8 cellular contexts compared by ENCODE assay signal in genomic region chr16:31071861-31072260, GRCh38. TPM values are rescaled to one million over a fixed set of nuclear protein-coding genes. Genes with fewer than 3 reads are reported as not detected.
DNase-seq lines count a peak whose midpoint lies in the region; FAIRE-seq and TF ChIP-seq lines count a peak whose summit lies in the region.

No MANE protein-coding gene starts in this region.

- no peak for FAIRE-seq in GM12891 (lab: Jason Lieb, UNC)

- H3K27ac ChIP-seq in skin epidermis = peak overlapping the region in 18 of 21 experiments; percentile 87 to 98 (median 96)

- no peak for TF ChIP-seq CTCF in epithelial cell of esophagus (IDR thresholded peaks at IDR 0.05; ENCODE audit: insufficient read depth, low read depth, low read length, missing control alignments)

- peak; percentile 9 for DNase-seq in NOMO-1 treated with DMSO at 0.1 percent for 48 hours (lab: John Stamatoyannopoulos, UW; ENCODE audit: unreplicated experiment)
- no peak for DNase-seq in NOMO-1 (lab: John Stamatoyannopoulos, UW; ENCODE audit: unreplicated experiment in 2 of 2)
- DNase-seq in OCI-M1 (lab: John Stamatoyannopoulos, UW) = peak; percentile 25
- DNase-seq in epithelial cell of esophagus (ENCODE audit: low read depth) = peak; percentile 18
- no peak for DNase-seq in GM12891 (ENCODE audit: insufficient read length, low spot score)
- no peak for DNase-seq in OCI-M2 (lab: John Stamatoyannopoulos, UW; ENCODE audit: unreplicated experiment)
- no peak for DNase-seq in ureter (ENCODE audit: low spot score)

- no peak for TF ChIP-seq POLR2A in GM12891 (IDR thresholded peaks at IDR 0.05; ENCODE audit: low read depth, low read length)

- H3K4me3 ChIP-seq in epithelial cell of esophagus (ENCODE audit: low read length) (peak overlapping the region; percentile 91), skin epidermis (peak overlapping the region in 4 of 7 experiments; percentile 61 to 97 (median 92))

TF ChIP-seq in GM12891, 5 proteins besides CTCF, POLR2A, EP300 and RAD21:
- TF ChIP-seq PAX5 (IDR thresholded peaks at IDR 0.05; ENCODE audit: insufficient read depth, low read length, severe bottlenecking) (no peak), TAF1 (IDR thresholded peaks at IDR 0.05; ENCODE audit: low read depth, low read length) (no peak), POU2F2 (IDR thresholded peaks at IDR 0.05; ENCODE audit: low read depth, low read length) (no peak), SPI1 (IDR thresholded peaks at IDR 0.05; ENCODE audit: low read depth, low read length) (no peak)

RNA-seq across cellular contexts. Expression of gene ZNF668, which starts 2.2 kb away (rescaled TPM):
- polyA plus RNA-seq in GM12891 (2012; ENCODE audit: low read depth, missing spikeins) = 6.7 TPM
- 12.8 TPM for total RNA-seq in ureter

RNA-seq across cellular contexts. Expression of gene ZNF646, which starts 2.4 kb away (rescaled TPM):
- 8.1 TPM for polyA plus RNA-seq in GM12891 (2012; ENCODE audit: low read depth, missing spikeins)
- total RNA-seq in ureter = 18.3 TPM

RNA-seq across cellular contexts. Expression of gene PRSS53, which starts 16.9 kb away (rescaled TPM):
- 1.5 TPM for polyA plus RNA-seq in GM12891 (2012; ENCODE audit: low read depth, missing spikeins)
- total RNA-seq in ureter = 1.2 TPM

RNA-seq across cellular contexts. Expression of gene VKORC1, which starts 22.7 kb away (rescaled TPM):
- 85.3 TPM for polyA plus RNA-seq in GM12891 (2012; ENCODE audit: low read depth, missing spikeins)
- total RNA-seq in ureter = 42.1 TPM

RNA-seq across cellular contexts. Expression of gene BCKDK, which starts 36.3 kb away (rescaled TPM):
- polyA plus RNA-seq in GM12891 (2012; ENCODE audit: low read depth, missing spikeins) = 33.7 TPM
- 29.8 TPM for total RNA-seq in ureter

Comparison
In these comparisons a context has a peak if more than half of its experiments do, and no peak if none do; other contexts are left out.
1. DNase-seq: peak in NOMO-1 treated with DMSO at 0.1 percent for 48 hours (single experiment), OCI-M1 (single experiment) and epithelial cell of esophagus (single experiment); none in NOMO-1 (0 of 2), GM12891 (single experiment), OCI-M2 (single experiment) and ureter (single experiment).